In genomic region chr4:130309221-130309620, GRCh38 we compare ENCODE assay signal across 28 cellular contexts.
"Had no signal": no experiment of that assay in that cellular context is flagged by ENCODE, and none has a peak within 500 bp of the region (broad histone marks: within the 10 kb centered on the region; RNA-seq: fewer than 3 reads in every experiment).

No MANE protein-coding gene starts in this region.

- DNase-seq: stimulated activated CD4-positive, alpha-beta T cell treated with anti-CD3 and anti-CD28 coated beads, Interleukin-2, amount 100 ng/mL, for 48 hours; stimulated activated CD4-positive, alpha-beta T cell treated with anti-CD3 and anti-CD28 coated beads, Interleukin-4, amount 100 ng/mL, for 1 hour; stimulated activated CD4-positive, alpha-beta T cell treated with anti-CD3 and anti-CD28 coated beads, Interleukin-4, amount 100 ng/mL, for 24 hours; stimulated activated CD4-positive, alpha-beta T cell treated with anti-CD3 and anti-CD28 coated beads, Interleukin-4, amount 100 ng/mL, for 4 hours; stimulated activated CD8-positive, alpha-beta memory T cell treated with anti-CD3 and anti-CD28 coated beads, Interleukin-4, amount 100 ng/mL, for 48 hours; stimulated activated naive B cell treated with anti-CD40 and anti-IgM and Interleukin-4, amounts not matched to agents 10 μg/mL and 1 μg/mL and 100 μg/mL, for 72 hours; stimulated activated naive CD4-positive, alpha-beta T cell; stimulated activated naive CD4-positive, alpha-beta T cell treated with Interleukin-2 at 50 U/mL for 16 hours; stimulated activated naive CD8-positive, alpha-beta T cell treated with anti-CD3 and anti-CD28 coated beads, Interleukin-15, amount 100 ng/mL, for 72 hours; stimulated activated naive CD8-positive, alpha-beta T cell treated with anti-CD3 and anti-CD28 coated beads, Interleukin-15, Interleukin-2, amounts not matched to agents 100 U/mL and 50 U/mL, for 24 hours; stomach; substantia nigra; testis; thyroid gland; tibial artery; transverse colon; trophoblast cell; upper lobe of left lung; upper lobe of right lung; uterus had no signal

- ATAC-seq: stimulated activated effector memory CD8-positive, alpha-beta T cell treated with anti-CD3 and anti-CD28 coated beads, Interleukin-12 subunit alpha, Interleukin-12 subunit beta, amount 100 ng/mL, for 72 hours; stimulated activated memory B cell treated with anti-CD40 and anti-IgM and Interleukin-4, amounts not matched to agents 10 μg/mL and 1 μg/mL and 100 μg/mL, for 72 hours; stimulated activated naive B cell treated with anti-CD40 and anti-IgM and Interleukin-4, amounts not matched to agents 10 μg/mL and 1 μg/mL and 100 μg/mL, for 72 hours; stimulated activated naive CD8-positive, alpha-beta T cell treated with anti-CD3 and anti-CD28 coated beads, Interleukin-15, amount 100 ng/mL, for 72 hours; stimulated activated naive CD8-positive, alpha-beta T cell treated with anti-CD3 and anti-CD28 coated beads, Interleukin-15, Interleukin-2, amounts not matched to agents 100 U/mL and 50 U/mL, for 24 hours; upper lobe of right lung had no signal

- H3K4me3 Mint-ChIP-seq: stimulated activated effector memory CD8-positive, alpha-beta T cell treated with anti-CD3 and anti-CD28 coated beads, Interleukin-12 subunit alpha, Interleukin-12 subunit beta, amount 100 ng/mL, for 72 hours; stimulated activated memory B cell treated with anti-CD40 and anti-IgM and Interleukin-4, amounts not matched to agents 10 μg/mL and 1 μg/mL and 100 μg/mL, for 72 hours; stimulated activated naive B cell treated with anti-CD40 and anti-IgM and Interleukin-4, amounts not matched to agents 10 μg/mL and 1 μg/mL and 100 μg/mL, for 72 hours; stimulated activated naive CD8-positive, alpha-beta T cell treated with anti-CD3 and anti-CD28 coated beads, Interleukin-15, amount 100 ng/mL, for 72 hours; stimulated activated naive CD8-positive, alpha-beta T cell treated with anti-CD3 and anti-CD28 coated beads, Interleukin-15, Interleukin-2, amounts not matched to agents 100 ng/mL and 50 ng/mL, for 24 hours; type B pancreatic cell had no signal

- H3K36me3 Mint-ChIP-seq: stimulated activated effector memory CD8-positive, alpha-beta T cell treated with anti-CD3 and anti-CD28 coated beads, Interleukin-12 subunit alpha, Interleukin-12 subunit beta, amount 100 ng/mL, for 72 hours; stimulated activated memory B cell treated with anti-CD40 and anti-IgM and Interleukin-4, amounts not matched to agents 10 μg/mL and 1 μg/mL and 100 μg/mL, for 72 hours; stimulated activated naive B cell treated with anti-CD40 and anti-IgM and Interleukin-4, amounts not matched to agents 10 μg/mL and 1 μg/mL and 100 μg/mL, for 72 hours; type B pancreatic cell had no signal

- H3K27me3 Mint-ChIP-seq: stimulated activated memory B cell treated with anti-CD40 and anti-IgM and Interleukin-4, amounts not matched to agents 10 μg/mL and 1 μg/mL and 100 μg/mL, for 72 hours; stimulated activated naive B cell treated with anti-CD40 and anti-IgM and Interleukin-4, amounts not matched to agents 10 μg/mL and 1 μg/mL and 100 μg/mL, for 72 hours; stimulated activated naive CD8-positive, alpha-beta T cell treated with anti-CD3 and anti-CD28 coated beads, Interleukin-15, amount 100 ng/mL, for 72 hours; stimulated activated naive CD8-positive, alpha-beta T cell treated with anti-CD3 and anti-CD28 coated beads, Interleukin-15, Interleukin-2, amounts not matched to agents 100 ng/mL and 50 ng/mL, for 24 hours; type B pancreatic cell had no signal

- H3K27ac ChIP-seq: stomach, suprapubic skin, testis, thoracic aorta, thyroid gland, tibial artery, tibial nerve, transverse colon, upper lobe of left lung, upper lobe of right lung, uterus, vagina had no signal

- H3K36me3 ChIP-seq: stomach, suprapubic skin, thoracic aorta, thyroid gland, tibial artery, tibial nerve, transverse colon, upper lobe of left lung, upper lobe of right lung, uterus, vagina had no signal

- H3K27ac Mint-ChIP-seq: stimulated activated effector memory CD8-positive, alpha-beta T cell treated with anti-CD3 and anti-CD28 coated beads, Interleukin-12 subunit alpha, Interleukin-12 subunit beta, amount 100 ng/mL, for 72 hours; stimulated activated memory B cell treated with anti-CD40 and anti-IgM and Interleukin-4, amounts not matched to agents 10 μg/mL and 1 μg/mL and 100 μg/mL, for 72 hours; stimulated activated naive B cell treated with anti-CD40 and anti-IgM and Interleukin-4, amounts not matched to agents 10 μg/mL and 1 μg/mL and 100 μg/mL, for 72 hours; stimulated activated naive CD8-positive, alpha-beta T cell treated with anti-CD3 and anti-CD28 coated beads, Interleukin-15, amount 100 ng/mL, for 72 hours; stimulated activated naive CD8-positive, alpha-beta T cell treated with anti-CD3 and anti-CD28 coated beads, Interleukin-15, Interleukin-2, amounts not matched to agents 100 ng/mL and 50 ng/mL, for 24 hours; type B pancreatic cell had no signal

- H3K4me3 ChIP-seq: stomach, suprapubic skin, testis, thoracic aorta, thyroid gland, tibial artery, tibial nerve, transverse colon, upper lobe of left lung, upper lobe of right lung, uterus, vagina had no signal

- H3K27me3 ChIP-seq: stomach, suprapubic skin, testis, thyroid gland, tibial artery, tibial nerve, transverse colon, upper lobe of left lung, upper lobe of right lung, uterus, vagina had no signal

- H3K9me3 Mint-ChIP-seq: stimulated activated memory B cell treated with anti-CD40 and anti-IgM and Interleukin-4, amounts not matched to agents 10 μg/mL and 1 μg/mL and 100 μg/mL, for 72 hours; stimulated activated naive CD8-positive, alpha-beta T cell treated with anti-CD3 and anti-CD28 coated beads, Interleukin-15, Interleukin-2, amounts not matched to agents 100 ng/mL and 50 ng/mL, for 24 hours had no signal

- H3K4me1 ChIP-seq: stomach, suprapubic skin, testis, thyroid gland, tibial artery, tibial nerve, transverse colon, upper lobe of left lung, upper lobe of right lung, uterus, vagina had no signal

- H3K4me1 Mint-ChIP-seq: stimulated activated effector memory CD8-positive, alpha-beta T cell treated with anti-CD3 and anti-CD28 coated beads, Interleukin-12 subunit alpha, Interleukin-12 subunit beta, amount 100 ng/mL, for 72 hours; stimulated activated memory B cell treated with anti-CD40 and anti-IgM and Interleukin-4, amounts not matched to agents 10 μg/mL and 1 μg/mL and 100 μg/mL, for 72 hours; stimulated activated naive B cell treated with anti-CD40 and anti-IgM and Interleukin-4, amounts not matched to agents 10 μg/mL and 1 μg/mL and 100 μg/mL, for 72 hours; stimulated activated naive CD8-positive, alpha-beta T cell treated with anti-CD3 and anti-CD28 coated beads, Interleukin-15, amount 100 ng/mL, for 72 hours had no signal

- H3K9me3 ChIP-seq: stomach, suprapubic skin, testis, thoracic aorta, thyroid gland, tibial artery, tibial nerve, transverse colon, upper lobe of left lung, upper lobe of right lung, uterus, vagina had no signal
